In genomic region chr6:113495521-113495920, GRCh38 we compare ENCODE assay signal across 13 cellular contexts.
DNase-seq lines count a peak whose midpoint lies in the region; ATAC-seq and TF ChIP-seq lines count a peak whose summit lies in the region.
"Had no signal": no experiment of that assay in that cellular context is flagged by ENCODE, and none has a peak within 500 bp of the region (broad histone marks: within the 10 kb centered on the region; RNA-seq: fewer than 3 reads in every experiment).

No MANE protein-coding gene starts in this region.

- peak; percentile 90 for DNase-seq in ELR (ENCODE audit: low read depth)
- peak in 1 of 2 experiments; percentile 70 for DNase-seq in PC-9
- DNase-seq in epithelial cell of esophagus (ENCODE audit: low read depth): peak; percentile 90
- DNase-seq in non-pigmented ciliary epithelial cell (ENCODE audit: low read depth): peak; percentile 90
- no peak for DNase-seq in effector memory CD8-positive, alpha-beta T cell
- no peak for DNase-seq in activated CD8-positive, alpha-beta memory T cell treated with anti-CD3 and anti-CD28 coated beads, Interleukin-2, amount 50 U/mL, for 4 hours
- DNase-seq in ecto neural progenitor cell (ENCODE audit: low spot score): no peak
- DNase-seq: NCI-H510A; stimulated activated naive CD4-positive, alpha-beta T cell had no signal

- no peaks in the 10 kb centered on the region; the same call in 1 of the 2 replicates for H3K9me3 ChIP-seq in PC-9 (ENCODE audit: insufficient read depth, low read depth)
- H3K9me3 ChIP-seq: SJSA1 had no signal

- H3F3A ChIP-seq in PC-9 (ENCODE audit: insufficient read depth, low read depth): peaks cover 27% of the 10 kb centered on the region

- H3K9me3 Mint-ChIP-seq in effector memory CD8-positive, alpha-beta T cell: peaks cover 0 to 5% of the 10 kb centered on the region in 2 donors
- H3K9me3 Mint-ChIP-seq: activated T-helper 1 cell treated with anti-CD3 and anti-CD28 coated beads, Interleukin-12 subunit alpha, Interleukin-12 subunit beta, Interleukin-2, Interleukin-4 antibody, amounts not matched to agents 30 ng/mL and 10 ng/mL and 1 ng/mL, durations not matched to agents 14 hours and 24 hours and 36 hours had no signal

- peak overlapping the region; percentile 75 for H3K27ac ChIP-seq in PC-9
- H3K27ac ChIP-seq: cardiac muscle cell, SJSA1 had no signal

- H3K4me1 Mint-ChIP-seq in effector memory CD8-positive, alpha-beta T cell (ENCODE audit: low read depth in 2 of 2): no peaks in the 10 kb centered on the region

- POLR2A ChIA-PET in PC-9 (lab: Charles Lee; ENCODE audit: unreplicated experiment): no interaction called here

- H3K36me3 ChIP-seq in PC-9 (ENCODE audit: low read depth): no peaks in the 10 kb centered on the region
- H3K36me3 ChIP-seq: cardiac muscle cell, SJSA1 had no signal

- no peak overlapping the region for H3K27ac Mint-ChIP-seq in effector memory CD8-positive, alpha-beta T cell
- H3K27ac Mint-ChIP-seq: activated T-helper 1 cell treated with anti-CD3 and anti-CD28 coated beads, Interleukin-12 subunit alpha, Interleukin-12 subunit beta, Interleukin-2, Interleukin-4 antibody, amounts not matched to agents 30 ng/mL and 10 ng/mL and 1 ng/mL, durations not matched to agents 14 hours and 24 hours and 36 hours had no signal

- intact Hi-C loops in PC-9 (cut with micrococcal nuclease; ENCODE audit: unreplicated experiment): loop anchor here (2.0 kb wide), 2 partner anchors 63 to 143 kb away; no protein-coding TSS in a partner anchor

- no peaks in the 10 kb centered on the region for H4K20me1 ChIP-seq in PC-9 (ENCODE audit: insufficient read depth)

- H3K9me2 ChIP-seq in PC-9 (ENCODE audit: insufficient read depth): no peaks in the 10 kb centered on the region

- H3K4me3 Mint-ChIP-seq in effector memory CD8-positive, alpha-beta T cell: no peak overlapping the region
- H3K4me3 Mint-ChIP-seq: activated T-helper 1 cell treated with anti-CD3 and anti-CD28 coated beads, Interleukin-12 subunit alpha, Interleukin-12 subunit beta, Interleukin-2, Interleukin-4 antibody, amounts not matched to agents 30 ng/mL and 10 ng/mL and 1 ng/mL, durations not matched to agents 14 hours and 24 hours and 36 hours had no signal

- no peaks in the 10 kb centered on the region for H3K36me3 Mint-ChIP-seq in effector memory CD8-positive, alpha-beta T cell (ENCODE audit: insufficient read depth)

- 0 out of 2 replicates have a peak overlapping the region, but pooled peaks have one; percentile 5 for H3K4me2 ChIP-seq in PC-9

- no peaks in the 10 kb centered on the region for H3K27me3 ChIP-seq in PC-9 (ENCODE audit: insufficient read depth, low read depth)
- H3K27me3 ChIP-seq: SJSA1 had no signal

- BruUV-seq in PC-9 (replicated peaks; lab: Mats Ljungman, UMichigan): no TSS peak

- no peaks in the 10 kb centered on the region for H3K27me3 Mint-ChIP-seq in effector memory CD8-positive, alpha-beta T cell

- CTCF ChIA-PET in PC-9 (lab: Charles Lee): no interaction called here

- no peak for ATAC-seq in effector memory CD8-positive, alpha-beta T cell (replicated peaks)
- ATAC-seq in GM21367 (IDR thresholded peaks at IDR 0.05; ENCODE audit: unreplicated experiment): no peak

- TF ChIP-seq CTCF in PC-9 (conservative IDR thresholded peaks at IDR 0.05) (no peak), epithelial cell of esophagus (IDR thresholded peaks at IDR 0.05; ENCODE audit: insufficient read depth, low read depth, low read length, missing control alignments) (no peak)

- no peak overlapping the region for H3K4me3 ChIP-seq in PC-9
- no peak overlapping the region for H3K4me3 ChIP-seq in epithelial cell of esophagus (ENCODE audit: low read length)
- H3K4me3 ChIP-seq: cardiac muscle cell, SJSA1 had no signal

- peaks cover 59% of the 10 kb centered on the region for H3K4me1 ChIP-seq in PC-9 (replicated peaks; ENCODE audit: insufficient read depth)

- H2AFZ ChIP-seq in PC-9: no peak overlapping the region

- H3K79me2 ChIP-seq in PC-9 (ENCODE audit: low read depth): no peaks in the 10 kb centered on the region

Comparison
In these comparisons a context has a peak if more than half of its experiments do, and no peak if none do; other contexts are left out.
1. DNase-seq: peak in ELR (single experiment), epithelial cell of esophagus (single experiment) and non-pigmented ciliary epithelial cell (single experiment); none in effector memory CD8-positive, alpha-beta T cell (0 of 3), activated CD8-positive, alpha-beta memory T cell treated with anti-CD3 and anti-CD28 coated beads, Interleukin-2, amount 50 U/mL, for 4 hours (single experiment) and ecto neural progenitor cell (single experiment).